In the genomic region with DNA sequence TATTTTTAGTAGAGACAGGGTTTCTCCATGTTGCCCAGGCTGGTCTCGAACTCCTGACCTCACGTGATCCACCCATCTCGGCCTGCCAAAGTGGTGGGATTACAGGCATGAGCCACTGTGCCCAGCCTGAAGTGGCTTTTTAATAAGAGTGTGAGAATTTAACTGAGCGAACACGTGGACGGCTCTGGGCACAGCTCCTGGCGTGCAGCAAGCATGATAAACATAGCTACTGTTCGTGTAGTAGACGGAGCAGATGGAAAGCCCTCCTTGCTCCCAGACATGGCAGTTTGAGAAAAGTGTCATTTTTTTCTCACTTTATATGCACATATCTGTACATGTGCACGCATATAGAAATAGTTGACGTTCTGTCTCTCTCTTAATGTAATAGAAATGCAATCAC, we compare ENCODE assay signal across 19 cellular contexts. TPM values are rescaled to one million over a fixed set of nuclear protein-coding genes. Genes with fewer than 3 reads are reported as not detected.
"Had no signal": no experiment of that assay in that cellular context is flagged by ENCODE, and none has a peak within 500 bp of the region (broad histone marks: within the 10 kb centered on the region; RNA-seq: fewer than 3 reads in every experiment).

No MANE protein-coding gene starts in this region.

- H3K27me3 Mint-ChIP-seq: natural killer cell treated with Interleukin-12 subunit alpha and Interleukin-12 subunit beta and Interleukin-15 and Interleukin-18, amount 100 ng/mL, for 72 hours had no signal

- H3K36me3 Mint-ChIP-seq: immature natural killer cell; natural killer cell treated with Interleukin-12 subunit alpha and Interleukin-12 subunit beta and Interleukin-15 and Interleukin-18, amount 100 ng/mL, for 72 hours; stimulated activated memory B cell treated with anti-CD40 and anti-IgM and Interleukin-4, amounts not matched to agents 10 μg/mL and 1 μg/mL and 100 μg/mL, for 72 hours had no signal

- ATAC-seq: foreskin keratinocyte; left cardiac atrium; natural killer cell treated with Interleukin-12 subunit alpha and Interleukin-12 subunit beta and Interleukin-15 and Interleukin-18, amount 100 ng/mL, for 72 hours; stimulated activated memory B cell treated with anti-CD40 and anti-IgM and Interleukin-4, amounts not matched to agents 10 μg/mL and 1 μg/mL and 100 μg/mL, for 72 hours had no signal

- H3K4me3 Mint-ChIP-seq: dendritic cell treated with granulocyte-macrophage colony-stimulating factor and Interleukin-4, amounts not matched to agents 40 ng/mL and 50 ng/mL, for 4 days; endodermal cell; immature natural killer cell; natural killer cell treated with Interleukin-12 subunit alpha and Interleukin-12 subunit beta and Interleukin-15 and Interleukin-18, amount 100 ng/mL, for 72 hours; stimulated activated memory B cell treated with anti-CD40 and anti-IgM and Interleukin-4, amounts not matched to agents 10 μg/mL and 1 μg/mL and 100 μg/mL, for 72 hours; stimulated activated naive CD8-positive, alpha-beta T cell treated with anti-CD3 and anti-CD28 coated beads, Interleukin-15, Interleukin-2, amounts not matched to agents 100 ng/mL and 50 ng/mL, for 24 hours had no signal

- DNase-seq: central memory CD4-positive, alpha-beta T cell; effector CD4-positive, alpha-beta T cell; endodermal cell; erythroblast; foreskin keratinocyte; immature natural killer cell; kidney; left cardiac atrium; left ventricle myocardium inferior; mesenchymal stem cell; midbrain; small intestine; stimulated activated CD4-positive, alpha-beta T cell treated with anti-CD3 and anti-CD28 coated beads, Interleukin-12 subunit alpha, Interleukin-12 subunit beta, amount 100 ng/mL, for 4 hours; stimulated activated CD4-positive, alpha-beta T cell treated with anti-CD3 and anti-CD28 coated beads, Interleukin-4, amount 100 ng/mL, for 1 hour; testis had no signal

- H3K9me3 Mint-ChIP-seq: dendritic cell treated with granulocyte-macrophage colony-stimulating factor and Interleukin-4, amounts not matched to agents 40 ng/mL and 50 ng/mL, for 4 days; endodermal cell; immature natural killer cell; natural killer cell treated with Interleukin-12 subunit alpha and Interleukin-12 subunit beta and Interleukin-15 and Interleukin-18, amount 100 ng/mL, for 72 hours; stimulated activated memory B cell treated with anti-CD40 and anti-IgM and Interleukin-4, amounts not matched to agents 10 μg/mL and 1 μg/mL and 100 μg/mL, for 72 hours; stimulated activated naive CD8-positive, alpha-beta T cell treated with anti-CD3 and anti-CD28 coated beads, Interleukin-15, Interleukin-2, amounts not matched to agents 100 ng/mL and 50 ng/mL, for 24 hours had no signal

- H3K27ac Mint-ChIP-seq: dendritic cell treated with granulocyte-macrophage colony-stimulating factor and Interleukin-4, amounts not matched to agents 40 ng/mL and 50 ng/mL, for 4 days; endodermal cell; immature natural killer cell; natural killer cell treated with Interleukin-12 subunit alpha and Interleukin-12 subunit beta and Interleukin-15 and Interleukin-18, amount 100 ng/mL, for 72 hours; stimulated activated memory B cell treated with anti-CD40 and anti-IgM and Interleukin-4, amounts not matched to agents 10 μg/mL and 1 μg/mL and 100 μg/mL, for 72 hours; stimulated activated naive CD8-positive, alpha-beta T cell treated with anti-CD3 and anti-CD28 coated beads, Interleukin-15, Interleukin-2, amounts not matched to agents 100 ng/mL and 50 ng/mL, for 24 hours had no signal

- H3K4me1 Mint-ChIP-seq: endodermal cell, immature natural killer cell had no signal

RNA-seq across cellular contexts. Expression of gene EMID1, which starts 7.0 kb away (rescaled TPM):
- total RNA-seq: foreskin keratinocyte had no signal
- polyA plus RNA-seq: foreskin keratinocyte had no signal
